ENCODE assay signal across 19 cellular contexts in the genomic region with DNA sequence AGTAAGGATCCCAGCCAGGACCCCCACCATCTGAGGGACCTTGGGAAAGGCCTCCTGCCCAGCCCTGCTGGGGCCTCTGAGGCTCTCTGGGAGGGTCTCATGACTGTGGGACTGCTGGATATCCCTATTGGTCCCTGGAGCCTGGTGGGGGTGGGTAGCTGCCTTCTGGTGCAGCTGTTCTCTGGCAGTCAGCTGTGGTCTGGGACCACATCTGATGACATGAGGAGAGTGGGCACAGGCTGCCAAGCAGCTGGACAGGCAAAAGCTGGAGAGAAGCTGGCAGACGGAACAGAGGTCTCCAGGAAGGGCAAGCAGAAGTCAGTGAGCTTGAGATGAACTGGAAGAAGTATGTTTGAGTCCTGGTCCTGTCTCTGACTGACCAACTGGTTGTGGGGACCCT. TPM values are rescaled to one million over a fixed set of nuclear protein-coding genes. Genes with fewer than 3 reads are reported as not detected.
DNase-seq lines count a peak whose midpoint lies in the region; ATAC-seq and TF ChIP-seq lines count a peak whose summit lies in the region.
"Had no signal": no experiment of that assay in that cellular context is flagged by ENCODE, and none has a peak within 500 bp of the region (broad histone marks: within the 10 kb centered on the region; RNA-seq: fewer than 3 reads in every experiment).

No MANE protein-coding gene starts in this region.

- no peak for TF ChIP-seq POLR2A in gastroesophageal sphincter (IDR thresholded peaks at IDR 0.05)

- peak overlapping the region; percentile 2; the same call in 1 of the 2 replicates for H3K27ac ChIP-seq in RWPE1
- peak overlapping the region in 3 of 4 donors; percentile 34 to 70 (median 57) for H3K27ac ChIP-seq in gastroesophageal sphincter
- H3K27ac ChIP-seq: SJSA1 had no signal

- peaks cover 0 to 3% (median 0%) of the 10 kb centered on the region in 7 donors for H3K9me3 Mint-ChIP-seq in CD14-positive monocyte
- H3K9me3 Mint-ChIP-seq: immature natural killer cell; stimulated activated naive CD8-positive, alpha-beta T cell treated with anti-CD3 and anti-CD28 coated beads, Interleukin-15, Interleukin-2, amounts not matched to agents 100 ng/mL and 50 ng/mL, for 24 hours had no signal

- H3K4me3 Mint-ChIP-seq in CD14-positive monocyte: no peak overlapping the region
- H3K4me3 Mint-ChIP-seq: immature natural killer cell; stimulated activated naive CD8-positive, alpha-beta T cell treated with anti-CD3 and anti-CD28 coated beads, Interleukin-15, Interleukin-2, amounts not matched to agents 100 ng/mL and 50 ng/mL, for 24 hours had no signal

- no peak for TF ChIP-seq EP300 in gastroesophageal sphincter (IDR thresholded peaks at IDR 0.05)

- WGBS in gastroesophageal sphincter (ENCODE audit: low coverage in 1 of 2), 2 donors: no CpG with 5 or more reads among the region's 1 CpG

- TF ChIP-seq CTCF in CD14-positive monocyte (IDR thresholded peaks at IDR 0.05) (no peak), RWPE1 (conservative IDR thresholded peaks at IDR 0.05; ENCODE audit: low read depth) (no peak), gastroesophageal sphincter (IDR thresholded peaks at IDR 0.05) (no peak)

- DNase-seq in CD14-positive monocyte (ENCODE audit: low spot score) (no peak), RWPE1 (ENCODE audit: low spot score) (no peak), NOMO-1 treated with DMSO at 0.1 percent for 48 hours (lab: John Stamatoyannopoulos, UW; ENCODE audit: unreplicated experiment) (no peak), NCI-H2196 (lab: John Stamatoyannopoulos, UW; ENCODE audit: unreplicated experiment) (no peak)
- DNase-seq: activated CD4-positive, alpha-beta T cell treated with anti-CD3 and anti-CD28 coated beads for 48 hours; activated T-cell treated with anti-CD3 and anti-CD28 coated beads, Interleukin-2, amount 50 U/mL, for 48 hours; amniotic stem cell; immature natural killer cell; Karpas-422; mammary epithelial cell; NCI-H1436; NCI-H446; T1000 had no signal

- POLR2A ChIA-PET in RWPE1 (lab: Yijun Ruan, JAX; ENCODE audit: low non-redundant PET): interaction anchor here (0.5 kb wide), 1 partner anchor 27 kb away, joined by 5 read pairs; no protein-coding TSS in a partner anchor

- H3K36me3 Mint-ChIP-seq in CD14-positive monocyte: peaks cover 82 to 90% of the 10 kb centered on the region in 2 donors

- peaks cover 0 to 1% (median 0%) of the 10 kb centered on the region in 3 donors for H3K27me3 Mint-ChIP-seq in CD14-positive monocyte (ENCODE audit: low read depth in 3 of 3)
- H3K27me3 Mint-ChIP-seq: stimulated activated naive CD8-positive, alpha-beta T cell treated with anti-CD3 and anti-CD28 coated beads, Interleukin-15, Interleukin-2, amounts not matched to agents 100 ng/mL and 50 ng/mL, for 24 hours had no signal

- peak overlapping the region in 4 of 7 donors; percentile 52 to 84 (median 60) for H3K27ac Mint-ChIP-seq in CD14-positive monocyte
- H3K27ac Mint-ChIP-seq: stimulated activated naive CD8-positive, alpha-beta T cell treated with anti-CD3 and anti-CD28 coated beads, Interleukin-15, Interleukin-2, amounts not matched to agents 100 ng/mL and 50 ng/mL, for 24 hours had no signal

- intact Hi-C loops in CD14-positive monocyte (cut with micrococcal nuclease): no loop called here

- CTCF ChIA-PET in RWPE1 (lab: Yijun Ruan, JAX): interaction anchor here (0.6 kb wide), 1 partner anchor 455 kb away, joined by 4 read pairs; no protein-coding TSS in a partner anchor

- H3K4me3 ChIP-seq in gastroesophageal sphincter (no peak overlapping the region), skeletal muscle satellite cell (ENCODE audit: low read length) (no peak overlapping the region)
- H3K4me3 ChIP-seq: SJSA1 had no signal

- H3K36me3 ChIP-seq in gastroesophageal sphincter: peaks cover 0 to 81% of the 10 kb centered on the region in 2 donors
- H3K36me3 ChIP-seq in skeletal muscle satellite cell (ENCODE audit: insufficient read depth, low read length): peaks cover 61% of the 10 kb centered on the region

- H3K9me3 ChIP-seq in gastroesophageal sphincter: no peaks in the 10 kb centered on the region
- no peaks in the 10 kb centered on the region for H3K9me3 ChIP-seq in skeletal muscle satellite cell (replicated peaks; ENCODE audit: low read length)
- H3K9me3 ChIP-seq: SJSA1 had no signal

- ATAC-seq in gastroesophageal sphincter (no peak), GM18873 (IDR thresholded peaks at IDR 0.05; ENCODE audit: low FRiP score, unreplicated experiment) (no peak), GM19397 (IDR thresholded peaks at IDR 0.05; ENCODE audit: unreplicated experiment) (no peak)

- H3K9ac ChIP-seq in skeletal muscle satellite cell (ENCODE audit: low read depth, low read length): peak overlapping the region; percentile 40

- peak overlapping the region; percentile 39 for H3K4me2 ChIP-seq in skeletal muscle satellite cell (ENCODE audit: low read length)

- no peaks in the 10 kb centered on the region for H3K27me3 ChIP-seq in gastroesophageal sphincter
- H3K27me3 ChIP-seq in skeletal muscle satellite cell (ENCODE audit: control insufficient read depth, insufficient read depth, low read length): no peaks in the 10 kb centered on the region
- H3K27me3 ChIP-seq: SJSA1 had no signal

- peaks cover 43% of the 10 kb centered on the region for H3K4me1 Mint-ChIP-seq in CD14-positive monocyte

- H3K4me1 ChIP-seq in gastroesophageal sphincter (peaks cover 0 to 68% (median 30%) of the 10 kb centered on the region in 3 donors), skeletal muscle satellite cell (ENCODE audit: control insufficient read depth, insufficient read depth, low read length) (peaks cover 37% of the 10 kb centered on the region)

RNA-seq across cellular contexts. Expression of a gene that starts 22.4 kb away (rescaled TPM):
- polyA plus RNA-seq in CD14-positive monocyte: 10 to 100 TPM; 78.0 to 93.5 TPM
- 10 to 100 TPM; 27.1 to 47.9 (median 43.1) TPM for total RNA-seq in gastroesophageal sphincter
- total RNA-seq in skeletal muscle satellite cell (2012; rRNA removed): 21.6 and 22.3 TPM in 2 replicates

RNA-seq across cellular contexts. Expression of a gene that starts 38.6 kb away (rescaled TPM):
- under 1 TPM in 1 of 2 donors, not detected in 1; 0.13 TPM for polyA plus RNA-seq in CD14-positive monocyte
- 1 to 10 TPM; 1.6 to 3.4 (median 2.3) TPM for total RNA-seq in gastroesophageal sphincter
- total RNA-seq in skeletal muscle satellite cell (2012; rRNA removed): 8.1 and 9.8 TPM in 2 replicates

RNA-seq across cellular contexts. Expression of a gene that starts 47.6 kb away (rescaled TPM):
- under 1 TPM; 0.49 to 0.90 TPM for polyA plus RNA-seq in CD14-positive monocyte
- 10 to 100 TPM in 2 of 4 donors, 1 to 10 TPM in 2; 4.6 to 15.6 (median 8.5) TPM for total RNA-seq in gastroesophageal sphincter
- total RNA-seq in skeletal muscle satellite cell (2012; rRNA removed): 1.3 and 2.0 TPM in 2 replicates
